In genomic region chr16:8168016-8168415, GRCh38 we compare ENCODE assay signal across 15 cellular contexts.
"Had no signal": no experiment of that assay in that cellular context is flagged by ENCODE, and none has a peak within 500 bp of the region (broad histone marks: within the 10 kb centered on the region; RNA-seq: fewer than 3 reads in every experiment).

No MANE protein-coding gene starts in this region.

- DNase-seq: effector memory CD8-positive, alpha-beta T cell; esophagus squamous epithelium; foreskin keratinocyte; heart left ventricle; hypothalamus; kidney glomerular epithelial cell; mucosa of descending colon; naive thymus-derived CD8-positive, alpha-beta T cell; posterior cingulate gyrus; small intestine; stimulated activated CD4-positive, alpha-beta T cell treated with anti-CD3 and anti-CD28 coated beads, Interleukin-12 subunit alpha, Interleukin-12 subunit beta, amount 100 ng/mL, for 4 hours; stimulated activated naive CD4-positive, alpha-beta T cell; stomach; substantia nigra; transverse colon had no signal

- ATAC-seq: effector memory CD8-positive, alpha-beta T cell; foreskin keratinocyte; heart left ventricle; mucosa of descending colon; naive thymus-derived CD8-positive, alpha-beta T cell had no signal
